Comparison of ENCODE assay signal across 18 cellular contexts in genomic region chr5:105167092-105167491, GRCh38.
DNase-seq lines count a peak whose midpoint lies in the region; ATAC-seq, FAIRE-seq and TF ChIP-seq lines count a peak whose summit lies in the region.
"Had no signal": no experiment of that assay in that cellular context is flagged by ENCODE, and none has a peak within 500 bp of the region (broad histone marks: within the 10 kb centered on the region; RNA-seq: fewer than 3 reads in every experiment).

No MANE protein-coding gene starts in this region.

- no peak overlapping the region for H4K8ac ChIP-seq in H1 (ENCODE audit: extremely low read depth, insufficient read depth, low read length)
- no peak overlapping the region for H4K8ac ChIP-seq in trophoblast cell (ENCODE audit: low read depth, low read length)

- WGBS in H1 (ENCODE audit: extremely low coverage in 1 of 2, insufficient coverage in 1 of 2, insufficient read length in 1 of 2, insufficient replicate concordance in 2 of 2, low coverage in 1 of 2, low lambda C conversion rate in 2 of 2, missing lambda C conversion rate in 1 of 2), 2 experiments, result 86% methylated on average over 3 of the region's 3 CpGs; no CpG with 5 or more reads in 1 of the 2 experiments
- WGBS in trophoblast cell (ENCODE audit: extremely low coverage, insufficient coverage, insufficient read length), result no CpG with 5 or more reads among the region's 3 CpGs

- H3K4me2 ChIP-seq in H1 (ENCODE audit: insufficient read depth in 1 of 2, low read depth in 2 of 2, low read length in 2 of 2) (no peak overlapping the region), trophoblast cell (ENCODE audit: low read length) (no peak overlapping the region)
- H3K4me2 ChIP-seq: BLaER1 treated with 17β-estradiol and CSF1 and Interleukin-3, amounts not matched to agents 10 nM and 100 nM had no signal

- TF ChIP-seq EP300 in H1 (IDR thresholded peaks at IDR 0.05; ENCODE audit: borderline replicate concordance in 1 of 2, low read depth in 2 of 2, low read length in 2 of 2), result no peak

- H3K79me2 ChIP-seq in H1 (ENCODE audit: control insufficient read depth in 1 of 2, insufficient read depth in 2 of 2, low read length in 2 of 2) (no peaks in the 10 kb centered on the region), trophoblast cell (ENCODE audit: control insufficient read depth, insufficient read depth, low read length, poor library complexity) (no peaks in the 10 kb centered on the region)

- H3K27me3 ChIP-seq in H1 (replicated peaks in 1 of 4; ENCODE audit: control insufficient read depth in 3 of 4, extremely low read depth in 1 of 4, insufficient read depth in 3 of 4, low read length in 3 of 4) (no peaks in the 10 kb centered on the region), trophoblast cell (ENCODE audit: insufficient read depth, low read length) (no peaks in the 10 kb centered on the region)
- H3K27me3 ChIP-seq: BLaER1 treated with 17β-estradiol and CSF1 and Interleukin-3, amounts not matched to agents 10 nM and 100 nM had no signal

- H3K4me1 ChIP-seq in H1 (replicated peaks in 1 of 4; ENCODE audit: control insufficient read depth in 3 of 4, insufficient read depth in 4 of 4, low read length in 3 of 4) (peaks cover 0 to 2% (median 0%) of the 10 kb centered on the region in 4 experiments; a peak in 1 of 7 replicates), trophoblast cell (ENCODE audit: control insufficient read depth in 1 of 2, insufficient read depth in 2 of 2, low read length in 2 of 2) (no peaks in the 10 kb centered on the region)
- H3K4me1 ChIP-seq: BLaER1 treated with 17β-estradiol and CSF1 and Interleukin-3, amounts not matched to agents 10 nM and 100 nM; Caco-2; HAP-1 had no signal

- no peak overlapping the region for H3K18ac ChIP-seq in H1 (ENCODE audit: extremely low read depth, low read length)
- no peak overlapping the region for H3K18ac ChIP-seq in trophoblast cell (ENCODE audit: low read length)

- DNase-seq in SIG-M5 treated with dmso at 0.1 percent for 504 hours (lab: John Stamatoyannopoulos, UW; ENCODE audit: unreplicated experiment) (peak; percentile 3), SIG-M5 (lab: John Stamatoyannopoulos, UW) (no peak), H1 (ENCODE audit: low read depth in 1 of 2, low spot score in 2 of 2) (no peak), trophoblast cell (peak; percentile 32 to 74), NCI-H146 (lab: John Stamatoyannopoulos, UW) (no peak), CD1c-positive myeloid dendritic cell (ENCODE audit: extremely low spot score) (no peak)
- DNase-seq: CD4-positive, CD25-positive, alpha-beta regulatory T cell; CD8-positive, alpha-beta memory T cell; DMS79 treated with DMSO at 0.1 percent for 48 hours; IMR-90 had no signal

- no peak overlapping the region for H3K23ac ChIP-seq in H1 (ENCODE audit: insufficient read length)
- H3K23ac ChIP-seq in trophoblast cell (ENCODE audit: low read length), result no peak overlapping the region

- H3K4ac ChIP-seq in H1 (replicated peaks; ENCODE audit: insufficient read length, low read depth, low read length), result no peak overlapping the region
- H3K4ac ChIP-seq in trophoblast cell (ENCODE audit: low read depth, low read length), result no peak overlapping the region

- TF ChIP-seq POLR2A in H1 (IDR thresholded peaks at IDR 0.05; ENCODE audit: control extremely low read depth in 1 of 2, low read depth in 2 of 2, low read length in 2 of 2), result no peak

- H2BK120ac ChIP-seq in H1 (replicated peaks; ENCODE audit: low read depth, low read length) (no peak overlapping the region), trophoblast cell (ENCODE audit: insufficient read depth, low read length, poor library complexity) (no peak overlapping the region)

- no peaks in the 10 kb centered on the region for H3K79me1 ChIP-seq in H1 (ENCODE audit: low read depth, low read length)
- H3K79me1 ChIP-seq in trophoblast cell (ENCODE audit: low read length), result no peaks in the 10 kb centered on the region

- no peak for TF ChIP-seq CTCF in H1 (IDR thresholded peaks at IDR 0.05; ENCODE audit: control extremely low read depth in 1 of 3, insufficient read depth in 1 of 3, low read depth in 1 of 3, low read length in 3 of 3)

- no peaks in the 10 kb centered on the region for H3K36me3 ChIP-seq in H1 (ENCODE audit: control insufficient read depth in 2 of 4, insufficient read depth in 4 of 4, low read length in 3 of 4)
- no peaks in the 10 kb centered on the region for H3K36me3 ChIP-seq in trophoblast cell (ENCODE audit: control insufficient read depth in 1 of 2, insufficient read depth in 2 of 2, low read length in 2 of 2)
- H3K36me3 ChIP-seq: BLaER1 treated with 17β-estradiol and CSF1 and Interleukin-3, amounts not matched to agents 10 nM and 100 nM; HAP-1 had no signal

- no peaks in the 10 kb centered on the region for H3K23me2 ChIP-seq in H1 (ENCODE audit: low read depth, low read length)

- H2BK20ac ChIP-seq in H1 (ENCODE audit: low read length), result no peak overlapping the region

- H4K91ac ChIP-seq in H1 (replicated peaks; ENCODE audit: insufficient read length, low read length), result no peak overlapping the region
- H4K91ac ChIP-seq in trophoblast cell (ENCODE audit: low read depth, low read length), result no peak overlapping the region

- H3K4me3 ChIP-seq in H1 (ENCODE audit: extremely low read depth in 1 of 4, insufficient read depth in 2 of 4, low read depth in 3 of 4, low read length in 4 of 4) (no peak overlapping the region), trophoblast cell (ENCODE audit: low read depth, low read length) (no peak overlapping the region)
- H3K4me3 ChIP-seq: BLaER1 treated with 17β-estradiol and CSF1 and Interleukin-3, amounts not matched to agents 10 nM and 100 nM; GM12878; HAP-1; K562 had no signal

- no peak for FAIRE-seq in H1 (lab: Jason Lieb, UNC)
- FAIRE-seq: D721Med, GM12878, HTR-8/SVneo, K562 had no signal

- H3K14ac ChIP-seq in H1 (ENCODE audit: insufficient read length) (no peak overlapping the region), trophoblast cell (ENCODE audit: low read length) (no peak overlapping the region)

- POLR2A ChIA-PET in H1 (lab: Charles Lee; ENCODE audit: partially characterized antibody), result no interaction called here

- no peak for ATAC-seq in GM18520 (IDR thresholded peaks at IDR 0.05; ENCODE audit: unreplicated experiment)
- ATAC-seq: GM12878, K562 had no signal

- H3K27ac ChIP-seq in H1 (ENCODE audit: low read depth, low read length) (no peak overlapping the region), trophoblast cell (ENCODE audit: low read depth, low read length) (no peak overlapping the region)
- H3K27ac ChIP-seq: BLaER1 treated with 17β-estradiol and CSF1 and Interleukin-3, amounts not matched to agents 10 nM and 100 nM had no signal

- H3K9me3 ChIP-seq in H1 (ENCODE audit: insufficient read depth in 2 of 2, low read depth in 1 of 2, low read length in 1 of 2) (0 out of 4 replicates have a peak, but pooled peaks cover 0 to 3% of the 10 kb centered on the region in 2 experiments), trophoblast cell (ENCODE audit: insufficient read depth, low read depth, low read length) (no peaks in the 10 kb centered on the region)
- H3K9me3 ChIP-seq: BLaER1 treated with 17β-estradiol and CSF1 and Interleukin-3, amounts not matched to agents 10 nM and 100 nM; Caco-2; HAP-1 had no signal

- CTCF ChIA-PET in H1 (lab: Charles Lee; ENCODE audit: partially characterized antibody), result interaction anchor here (0.6 kb wide), 1 partner anchor 1381 kb away, joined by 3 read pairs; no protein-coding TSS in a partner anchor

- H3K9ac ChIP-seq in H1 (replicated peaks in 1 of 4; ENCODE audit: extremely low read depth in 1 of 4, low read depth in 3 of 4, low read length in 3 of 4) (no peak overlapping the region), trophoblast cell (ENCODE audit: low read length) (no peak overlapping the region)
- H3K9ac ChIP-seq: BLaER1 treated with 17β-estradiol and CSF1 and Interleukin-3, amounts not matched to agents 10 nM and 100 nM had no signal

- H2BK12ac ChIP-seq in H1 (ENCODE audit: low read depth, low read length), result no peak overlapping the region
- no peak overlapping the region for H2BK12ac ChIP-seq in trophoblast cell (ENCODE audit: low read length)

- no peaks in the 10 kb centered on the region for H4K20me1 ChIP-seq in H1 (replicated peaks in 1 of 2; ENCODE audit: control insufficient read depth in 1 of 2, insufficient read depth in 2 of 2, low read length in 2 of 2)
- H4K20me1 ChIP-seq: BLaER1 treated with 17β-estradiol and CSF1 and Interleukin-3, amounts not matched to agents 10 nM and 100 nM had no signal

- no peak overlapping the region for H2AFZ ChIP-seq in H1 (ENCODE audit: low read length)
- H2AFZ ChIP-seq in trophoblast cell (ENCODE audit: insufficient read depth, low read length, poor library complexity), result no peak overlapping the region

- no peak overlapping the region for H2AK5ac ChIP-seq in H1 (ENCODE audit: low read depth, low read length)
- no peak overlapping the region for H2AK5ac ChIP-seq in trophoblast cell (ENCODE audit: low read length)

- H2BK5ac ChIP-seq in H1 (ENCODE audit: low read depth, low read length) (no peak overlapping the region), trophoblast cell (ENCODE audit: low read depth, low read length, poor library complexity) (no peak overlapping the region)

- H2BK15ac ChIP-seq in H1 (ENCODE audit: low read length), result no peak overlapping the region

- H3K56ac ChIP-seq in H1 (replicated peaks; ENCODE audit: insufficient read length, low read depth, low read length), result no peak overlapping the region

- TF ChIP-seq RAD21 in H1 (IDR thresholded peaks at IDR 0.05 in 1 of 2, conservative IDR thresholded peaks at IDR 0.05 in 1 of 2; ENCODE audit: low read depth in 2 of 2, low read length in 2 of 2), result no peak

- no peak overlapping the region for H4K12ac ChIP-seq in trophoblast cell (ENCODE audit: low read depth, low read length)

- H4K5ac ChIP-seq in H1 (ENCODE audit: insufficient read length, low read depth, low read length), result no peak overlapping the region

TF ChIP-seq in H1, 55 proteins besides CTCF, POLR2A, EP300 and RAD21:
- TF ChIP-seq, protein P1, sequence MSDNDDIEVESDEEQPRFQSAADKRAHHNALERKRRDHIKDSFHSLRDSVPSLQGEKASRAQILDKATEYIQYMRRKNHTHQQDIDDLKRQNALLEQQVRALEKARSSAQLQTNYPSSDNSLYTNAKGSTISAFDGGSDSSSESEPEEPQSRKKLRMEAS (IDR thresholded peaks at IDR 0.05), result no peak
- peak; percentile 30; the same call in 1 of the 2 replicates for TF ChIP-seq SP1 (IDR thresholded peaks at IDR 0.05; ENCODE audit: low read depth, low read length)

Comparison
In these comparisons a context has a peak if more than half of its experiments do, and no peak if none do; other contexts are left out.
1. DNase-seq: peak in SIG-M5 treated with dmso at 0.1 percent for 504 hours (single experiment) and trophoblast cell (2 of 2); none in SIG-M5 (single experiment), H1 (0 of 2), NCI-H146 (single experiment) and CD1c-positive myeloid dendritic cell (single experiment).